ENCODE assay signal across 1 cellular context in the genomic region with DNA sequence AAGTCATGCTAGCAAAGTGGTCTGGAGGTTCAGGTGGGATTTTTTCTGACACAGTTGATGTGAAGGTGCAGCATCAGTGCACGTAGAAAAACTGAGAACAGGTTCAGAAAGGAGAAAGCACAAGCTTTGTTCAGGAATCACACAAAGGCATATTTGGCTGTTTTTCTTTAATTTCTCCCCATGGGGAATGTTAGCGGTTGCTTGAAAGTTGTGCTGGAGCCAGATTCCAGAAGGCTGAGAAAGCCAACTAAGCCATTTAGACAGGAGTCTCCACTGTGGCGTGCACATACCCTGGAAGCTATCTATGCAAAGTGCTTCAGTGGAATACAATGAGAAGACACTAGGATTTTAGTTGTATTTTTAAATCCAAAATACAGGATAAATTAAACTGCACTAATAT.
TF ChIP-seq lines count a peak whose summit lies in the region.

No MANE protein-coding gene starts in this region.

TF ChIP-seq in HepG2, 621 proteins besides CTCF, POLR2A, EP300 and RAD21 (continued from another document):
- TF ChIP-seq POLR2AphosphoS5 (IDR thresholded peaks at IDR 0.05; ENCODE audit: low read depth, low read length), result no peak
TF ChIP-seq in HepG2: peak in this region for 0.
